In genomic region chr19:19549804-19550453, GRCh38 we compare ENCODE assay signal across 2 cellular contexts.
TF ChIP-seq lines count a peak whose summit lies in the region.

No MANE protein-coding gene starts in this region.

TF ChIP-seq in HepG2, 621 proteins besides CTCF, POLR2A, EP300 and RAD21:
- TF ChIP-seq CREB1 (IDR thresholded peaks at IDR 0.05) (peak; percentile 71), CREB1 (CRISPR knock-in tag; IDR thresholded peaks at IDR 0.05) (no peak), ZEB1 (IDR thresholded peaks at IDR 0.05; ENCODE audit: insufficient replicate concordance, low read depth) (peak; percentile 78), SSRP1 (CRISPR knock-in tag; IDR thresholded peaks at IDR 0.05) (no peak), EHMT2 (IDR thresholded peaks at IDR 0.05; ENCODE audit: borderline replicate concordance, low read depth, low read length) (no peak)

TF ChIP-seq in WTC11, 78 proteins besides CTCF, POLR2A, EP300 and RAD21:
- TF ChIP-seq ZNF671 (CRISPR knock-in tag; IDR thresholded peaks at IDR 0.05) (no peak), ZMAT4 (CRISPR knock-in tag; IDR thresholded peaks at IDR 0.05) (no peak), ZSCAN18 (CRISPR knock-in tag; IDR thresholded peaks at IDR 0.05) (no peak), ETV6 (CRISPR knock-in tag; IDR thresholded peaks at IDR 0.05) (no peak), USF2 (CRISPR knock-in tag; IDR thresholded peaks at IDR 0.05) (no peak), ELF4 (CRISPR knock-in tag; IDR thresholded peaks at IDR 0.05; ENCODE audit: low read depth) (no peak), ZBTB43 (CRISPR knock-in tag; IDR thresholded peaks at IDR 0.05) (no peak), ZNF532 (CRISPR knock-in tag; IDR thresholded peaks at IDR 0.05; ENCODE audit: borderline replicate concordance) (no peak), ATF2 (CRISPR knock-in tag; IDR thresholded peaks at IDR 0.05; ENCODE audit: borderline replicate concordance, low read depth) (no peak), ZNF425 (CRISPR knock-in tag; conservative IDR thresholded peaks at IDR 0.05) (no peak), ARID4B (CRISPR knock-in tag; IDR thresholded peaks at IDR 0.05; ENCODE audit: borderline replicate concordance) (no peak), MAX (CRISPR knock-in tag; IDR thresholded peaks at IDR 0.05) (no peak), PRDM15 (CRISPR knock-in tag; IDR thresholded peaks at IDR 0.05) (no peak), HMGXB4 (CRISPR knock-in tag; IDR thresholded peaks at IDR 0.05) (no peak), ZNF317 (CRISPR knock-in tag; IDR thresholded peaks at IDR 0.05; ENCODE audit: borderline replicate concordance, low read depth) (no peak), SMAD4 (CRISPR knock-in tag; IDR thresholded peaks at IDR 0.05) (no peak), KAT7 (CRISPR knock-in tag; IDR thresholded peaks at IDR 0.05; ENCODE audit: borderline replicate concordance) (no peak)
